36 cellular contexts compared by ENCODE assay signal in the genomic region with DNA sequence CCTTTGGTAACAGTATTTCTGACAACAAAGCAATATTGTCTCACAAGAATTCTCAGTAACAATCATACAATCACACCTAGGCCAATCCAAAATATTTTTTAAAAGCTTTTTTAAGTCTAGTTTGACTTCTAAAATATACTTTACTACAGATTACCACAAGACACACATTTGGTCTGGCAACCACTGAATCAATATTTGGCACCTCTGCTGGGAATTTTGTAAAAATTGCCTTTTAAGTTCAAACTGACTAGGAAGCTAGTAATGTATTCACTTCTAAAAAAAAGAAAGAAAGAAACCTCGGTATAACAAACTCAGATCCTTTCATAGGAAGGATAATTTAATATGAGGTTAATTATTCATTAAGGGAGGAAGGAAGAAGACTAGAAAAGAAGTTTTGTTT.
"Had no signal": no experiment of that assay in that cellular context is flagged by ENCODE, and none has a peak within 500 bp of the region (broad histone marks: within the 10 kb centered on the region; RNA-seq: fewer than 3 reads in every experiment).

No MANE protein-coding gene starts in this region.

- H3K4me1 ChIP-seq: adrenal gland, breast epithelium had no signal

- H3K4me3 Mint-ChIP-seq: activated B cell treated with CpG ODN at 0.5 μM for 24 hours; activated CD4-positive, alpha-beta memory T cell treated with anti-CD3 and anti-CD28 coated beads for 36 hours; activated CD4-positive, alpha-beta T cell treated with anti-CD3 and anti-CD28 coated beads, Interleukin-2, amount 10 ng/mL, durations not matched to agents 24 days and 14 days; activated CD8-positive, alpha-beta T cell treated with anti-CD3 and anti-CD28 coated beads for 36 hours; activated naive CD4-positive, alpha-beta T cell treated with anti-CD3 and anti-CD28 coated beads for 36 hours; activated naive CD8-positive, alpha-beta T cell treated with anti-CD3 and anti-CD28 coated beads for 36 hours; activated T-cell treated with anti-CD3 and anti-CD28 coated beads, Interleukin-2, amount 50 U/mL, for 4 hours; activated T-cell treated with anti-CD3 and anti-CD28 coated beads, Interleukin-2, amount 50 U/mL, for 72 hours; activated T-helper 1 cell treated with anti-CD3 and anti-CD28 coated beads, Interleukin-12 subunit alpha, Interleukin-12 subunit beta, Interleukin-2, Interleukin-4 antibody, amounts not matched to agents 30 ng/mL and 10 ng/mL and 1 ng/mL, durations not matched to agents 14 hours and 24 hours and 36 hours; activated T-helper 17 cell treated with anti-CD3 and anti-CD28 coated beads, Interleukin-2, amount 50 U/mL, for 72 hours; T-helper 1 cell treated with Interleukin-12 subunit alpha and Interleukin-12 subunit beta and Interleukin-4 antibody, amounts not matched to agents 30 μg/mL and 1 μg/mL, for 36 hours; T-helper 2 cell treated with Interferon-gamma antibody and Interleukin-4, amounts not matched to agents 5 μg/mL and 100 μg/mL, for 36 hours had no signal

- H3K27ac Mint-ChIP-seq: activated B cell treated with CpG ODN at 0.5 μM for 24 hours; activated CD4-positive, alpha-beta memory T cell treated with anti-CD3 and anti-CD28 coated beads for 36 hours; activated CD4-positive, alpha-beta T cell treated with anti-CD3 and anti-CD28 coated beads, Interleukin-2, amount 10 ng/mL, durations not matched to agents 24 days and 14 days; activated CD8-positive, alpha-beta T cell treated with anti-CD3 and anti-CD28 coated beads for 36 hours; activated naive CD4-positive, alpha-beta T cell treated with anti-CD3 and anti-CD28 coated beads for 36 hours; activated naive CD4-positive, alpha-beta T cell treated with anti-CD3 and anti-CD28 coated beads, Interleukin-2, amount 50 U/mL, for 72 hours; activated naive CD8-positive, alpha-beta T cell treated with anti-CD3 and anti-CD28 coated beads for 36 hours; activated T-cell treated with anti-CD3 and anti-CD28 coated beads, Interleukin-2, amount 50 U/mL, for 72 hours; activated T-helper 1 cell treated with anti-CD3 and anti-CD28 coated beads, Interleukin-12 subunit alpha, Interleukin-12 subunit beta, Interleukin-2, Interleukin-4 antibody, amounts not matched to agents 30 ng/mL and 10 ng/mL and 1 ng/mL, durations not matched to agents 14 hours and 24 hours and 36 hours; activated T-helper 17 cell treated with anti-CD3 and anti-CD28 coated beads, Interleukin-2, amount 50 U/mL, for 72 hours; T-helper 1 cell treated with Interleukin-12 subunit alpha and Interleukin-12 subunit beta and Interleukin-4 antibody, amounts not matched to agents 30 μg/mL and 1 μg/mL, for 36 hours; T-helper 2 cell treated with Interferon-gamma antibody and Interleukin-4, amounts not matched to agents 5 μg/mL and 100 μg/mL, for 36 hours had no signal

- H3K36me3 Mint-ChIP-seq: activated CD4-positive, alpha-beta memory T cell treated with anti-CD3 and anti-CD28 coated beads for 36 hours; activated naive CD8-positive, alpha-beta T cell treated with anti-CD3 and anti-CD28 coated beads for 36 hours had no signal

- H3K9me3 Mint-ChIP-seq: activated T-helper 17 cell treated with anti-CD3 and anti-CD28 coated beads, Interleukin-2, amount 50 U/mL, for 72 hours; T-helper 2 cell treated with Interferon-gamma antibody and Interleukin-4, amounts not matched to agents 5 μg/mL and 100 μg/mL, for 36 hours had no signal

- H3K9me3 ChIP-seq: adrenal gland, body of pancreas had no signal

- FAIRE-seq: astrocyte, TTC549 had no signal

- H3K27ac ChIP-seq: adrenal gland, body of pancreas, brain microvascular endothelial cell, breast epithelium, VCaP had no signal

- ATAC-seq: activated CD8-positive, alpha-beta T cell treated with anti-CD3 and anti-CD28 coated beads for 36 hours; activated naive CD4-positive, alpha-beta T cell treated with anti-CD3 and anti-CD28 coated beads, Interleukin-2, amount 50 U/mL, for 72 hours; activated T-cell treated with anti-CD3 and anti-CD28 coated beads, Interleukin-2, amount 50 U/mL, for 4 hours; activated T-cell treated with anti-CD3 and anti-CD28 coated beads, Interleukin-2, amount 50 U/mL, for 72 hours; activated T-helper 17 cell treated with anti-CD3 and anti-CD28 coated beads, Interleukin-2, amount 50 U/mL, for 72 hours; body of pancreas had no signal

- DNase-seq: activated B cell treated with CpG ODN at 0.5 μM for 24 hours; activated CD4-positive, alpha-beta memory T cell treated with anti-CD3 and anti-CD28 coated beads for 36 hours; activated CD4-positive, alpha-beta T cell treated with anti-CD3 and anti-CD28 coated beads for 4 hours; activated CD4-positive, alpha-beta T cell treated with anti-CD3 and anti-CD28 coated beads, Interleukin-2, amount 10 ng/mL, durations not matched to agents 24 days and 14 days; activated CD4-positive, alpha-beta T cell treated with anti-CD3 and anti-CD28 coated beads, Interleukin-2, amount 50 U/mL, for 1 hour; activated CD4-positive, alpha-beta T cell treated with anti-CD3 and anti-CD28 coated beads, Interleukin-2, amount 50 U/mL, for 4 hours; activated CD4-positive, CD25-positive, alpha-beta regulatory T cell treated with anti-CD3 and anti-CD28 coated beads, Interleukin-2, amount 50 U/mL, for 72 hours; activated CD8-positive, alpha-beta memory T cell treated with anti-CD3 and anti-CD28 coated beads, Interleukin-2, amount 50 U/mL, for 4 hours; activated CD8-positive, alpha-beta T cell treated with anti-CD3 and anti-CD28 coated beads for 36 hours; activated effector memory CD4-positive, alpha-beta T cell treated with anti-CD3 and anti-CD28 coated beads, Interleukin-2, amount 50 U/mL, for 16 hours; activated gamma-delta T cell treated with Interleukin-2 at 50 U/mL for 16 hours; activated naive CD4-positive, alpha-beta T cell; activated naive CD4-positive, alpha-beta T cell treated with anti-CD3 and anti-CD28 coated beads for 36 hours; activated naive CD4-positive, alpha-beta T cell treated with anti-CD3 and anti-CD28 coated beads, Interleukin-2, amount 50 U/mL, for 16 hours; activated naive CD8-positive, alpha-beta T cell treated with anti-CD3 and anti-CD28 coated beads for 36 hours; activated T-cell treated with anti-CD3 and anti-CD28 coated beads for 4 hours; activated T-cell treated with anti-CD3 and anti-CD28 coated beads, Interleukin-2, amount 50 U/mL, for 1 hour; activated T-cell treated with anti-CD3 and anti-CD28 coated beads, Interleukin-2, amount 50 U/mL, for 4 hours; activated T-cell treated with anti-CD3 and anti-CD28 coated beads, Interleukin-2, amount 50 U/mL, for 72 hours; adrenal gland; amniotic stem cell; aorta; body of pancreas; brain microvascular endothelial cell; central memory CD4-positive, alpha-beta T cell; T-helper 2 cell; T-helper 9 cell had no signal

- H3K27me3 Mint-ChIP-seq: activated B cell treated with CpG ODN at 0.5 μM for 24 hours; activated CD4-positive, alpha-beta memory T cell treated with anti-CD3 and anti-CD28 coated beads for 36 hours; activated CD4-positive, alpha-beta T cell treated with anti-CD3 and anti-CD28 coated beads, Interleukin-2, amount 10 ng/mL, durations not matched to agents 24 days and 14 days; activated naive CD8-positive, alpha-beta T cell treated with anti-CD3 and anti-CD28 coated beads for 36 hours; activated T-helper 17 cell treated with anti-CD3 and anti-CD28 coated beads, Interleukin-2, amount 50 U/mL, for 72 hours had no signal

- H3K4me1 Mint-ChIP-seq: activated B cell treated with CpG ODN at 0.5 μM for 24 hours; activated naive CD8-positive, alpha-beta T cell treated with anti-CD3 and anti-CD28 coated beads for 36 hours; activated T-helper 17 cell treated with anti-CD3 and anti-CD28 coated beads, Interleukin-2, amount 50 U/mL, for 72 hours had no signal

- H3K4me3 ChIP-seq: adrenal gland, body of pancreas, breast epithelium had no signal
